Comparison of ENCODE assay signal across 9 cellular contexts in the genomic region with DNA sequence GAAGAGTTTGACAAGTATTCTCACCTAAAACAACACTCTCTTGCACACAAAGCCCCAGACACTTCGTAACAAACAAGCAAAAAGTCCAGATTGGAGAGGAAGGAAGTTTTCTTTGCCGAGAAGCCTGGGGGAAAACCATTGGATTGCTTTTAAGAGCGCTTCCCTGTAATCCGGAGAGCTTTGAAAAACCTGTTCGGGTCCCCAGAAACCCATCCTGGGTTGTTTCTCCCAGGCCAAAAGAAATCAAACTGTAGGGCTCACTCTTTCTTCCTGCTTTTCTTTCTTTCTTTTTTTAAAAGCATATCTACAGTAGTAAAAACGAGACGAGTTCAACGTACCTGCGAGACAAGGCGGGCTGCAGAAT. TPM values are rescaled to one million over a fixed set of nuclear protein-coding genes. Genes with fewer than 3 reads are reported as not detected.
DNase-seq lines count a peak whose midpoint lies in the region; ATAC-seq and TF ChIP-seq lines count a peak whose summit lies in the region.
"Had no signal": no experiment of that assay in that cellular context is flagged by ENCODE, and none has a peak within 500 bp of the region (broad histone marks: within the 10 kb centered on the region; RNA-seq: fewer than 3 reads in every experiment).

No MANE protein-coding gene starts in this region.

- POLR2A ChIA-PET in IMR-90 (lab: Charles Lee; ENCODE audit: unreplicated experiment): no interaction called here
- POLR2A ChIA-PET in naive thymus-derived CD8-positive, alpha-beta T cell (lab: Charles Lee): no interaction called here

- H2BK15ac ChIP-seq in IMR-90 (ENCODE audit: low read depth, low read length): no peak overlapping the region

- peaks cover 3 to 12% of the 10 kb centered on the region in 2 experiments for H3K9me3 ChIP-seq in CD4-positive, CD25-positive, alpha-beta regulatory T cell (ENCODE audit: control insufficient read depth in 2 of 2, low read length in 2 of 2)
- peaks cover 6% of the 10 kb centered on the region; the same call in 1 of the 2 replicates for H3K9me3 ChIP-seq in IMR-90 (ENCODE audit: control insufficient read depth, insufficient read depth, low read length)
- no peaks in the 10 kb centered on the region for H3K9me3 ChIP-seq in uterus
- H3K9me3 ChIP-seq in Peyer's patch: no peaks in the 10 kb centered on the region

- in situ Hi-C loops in IMR-90 (cut with MboI; ENCODE audit: low sequenced_read_pairs): no loop called here

- peak overlapping the region; percentile 53 for H3K4me3 ChIP-seq in CD4-positive, CD25-positive, alpha-beta regulatory T cell (ENCODE audit: low read depth, low read length)
- H3K4me3 ChIP-seq in IMR-90 (ENCODE audit: insufficient read depth, low read depth, low read length): peak overlapping the region; percentile 10; the same call in 1 of the 2 replicates
- no peak overlapping the region for H3K4me3 ChIP-seq in uterus
- H3K4me3 ChIP-seq in Peyer's patch: peak overlapping the region in 2 of 4 donors; percentile 44 to 57

- H3K27me3 Mint-ChIP-seq in CD4-positive, CD25-positive, alpha-beta regulatory T cell: peaks cover 80% of the 10 kb centered on the region
- peaks cover 90% of the 10 kb centered on the region for H3K27me3 Mint-ChIP-seq in central memory CD8-positive, alpha-beta T cell
- H3K27me3 Mint-ChIP-seq in naive thymus-derived CD8-positive, alpha-beta T cell: peaks cover 48 to 83% (median 69%) of the 10 kb centered on the region in 5 donors

- no peak for TF ChIP-seq RAD21 in IMR-90 (IDR thresholded peaks at IDR 0.05; ENCODE audit: low read length)

- no CpG with 5 or more reads among the region's 10 CpGs for WGBS in IMR-90 (ENCODE audit: extremely low coverage in 2 of 2, insufficient read length in 1 of 2), 2 experiments

- no peak for ATAC-seq in CD4-positive, CD25-positive, alpha-beta regulatory T cell (ENCODE audit: low read depth in 2 of 2)
- no peak for ATAC-seq in IMR-90 (ENCODE audit: low read depth)
- ATAC-seq in central memory CD8-positive, alpha-beta T cell (replicated peaks; ENCODE audit: extremely low read depth, poor library complexity, severe bottlenecking): no peak
- ATAC-seq in naive thymus-derived CD8-positive, alpha-beta T cell: no peak

- no peak overlapping the region for H3K14ac ChIP-seq in IMR-90 (replicated peaks; ENCODE audit: low read depth, low read length)

- no peak overlapping the region for H3K27ac ChIP-seq in CD4-positive, CD25-positive, alpha-beta regulatory T cell (ENCODE audit: insufficient read depth, low read length, poor library complexity, severe bottlenecking)
- H3K27ac ChIP-seq in IMR-90 (ENCODE audit: insufficient read depth, low read length) (no peak overlapping the region), uterus (no peak overlapping the region), Peyer's patch (peak overlapping the region in 1 of 4 donors; percentile 64)

- no peak overlapping the region for H2AK9ac ChIP-seq in IMR-90 (replicated peaks; ENCODE audit: low read depth, low read length, poor library complexity)

- H3K9ac ChIP-seq in IMR-90 (ENCODE audit: low read depth, low read length): no peak overlapping the region

- peak overlapping the region; percentile 43 for H3K4me2 ChIP-seq in IMR-90 (ENCODE audit: low read depth, low read length)

- no peak overlapping the region for H2BK20ac ChIP-seq in IMR-90 (ENCODE audit: low read depth, low read length)

- peaks cover 51% of the 10 kb centered on the region for H3K27me3 ChIP-seq in CD4-positive, CD25-positive, alpha-beta regulatory T cell (ENCODE audit: control insufficient read depth, insufficient read depth, low read length)
- H3K27me3 ChIP-seq in IMR-90 (ENCODE audit: control insufficient read depth, insufficient read depth, low read length): peaks cover 64% of the 10 kb centered on the region
- H3K27me3 ChIP-seq in uterus: peaks cover 14 to 76% of the 10 kb centered on the region in 2 donors
- peaks cover 8 to 55% of the 10 kb centered on the region in 2 donors for H3K27me3 ChIP-seq in Peyer's patch

- H3K36me3 Mint-ChIP-seq in CD4-positive, CD25-positive, alpha-beta regulatory T cell: no peaks in the 10 kb centered on the region
- H3K36me3 Mint-ChIP-seq in central memory CD8-positive, alpha-beta T cell (ENCODE audit: insufficient read depth): peaks cover 9% of the 10 kb centered on the region
- H3K36me3 Mint-ChIP-seq in naive thymus-derived CD8-positive, alpha-beta T cell: peaks cover 4 to 31% (median 11%) of the 10 kb centered on the region in 3 donors

- H3K4me3 Mint-ChIP-seq in CD4-positive, CD25-positive, alpha-beta regulatory T cell: peak overlapping the region; percentile 21 to 78 (median 76)
- H3K4me3 Mint-ChIP-seq in central memory CD8-positive, alpha-beta T cell: peak overlapping the region; percentile 23
- H3K4me3 Mint-ChIP-seq in naive thymus-derived CD8-positive, alpha-beta T cell: peak overlapping the region; percentile 54 to 84 (median 74)

- no peak overlapping the region for H3K18ac ChIP-seq in IMR-90 (ENCODE audit: low read depth, low read length)

- peaks cover 12 to 24% (median 14%) of the 10 kb centered on the region in 4 donors for H3K4me1 Mint-ChIP-seq in CD4-positive, CD25-positive, alpha-beta regulatory T cell
- peaks cover 5% of the 10 kb centered on the region for H3K4me1 Mint-ChIP-seq in central memory CD8-positive, alpha-beta T cell
- H3K4me1 Mint-ChIP-seq in naive thymus-derived CD8-positive, alpha-beta T cell: peaks cover 13 to 43% (median 27%) of the 10 kb centered on the region in 4 donors

- TF ChIP-seq CTCF in IMR-90 (conservative IDR thresholded peaks at IDR 0.05; ENCODE audit: low read depth, low read length) (no peak), uterus (IDR thresholded peaks at IDR 0.05) (no peak), Peyer's patch (IDR thresholded peaks at IDR 0.05) (no peak)

- peak overlapping the region; percentile 21 for H2AFZ ChIP-seq in IMR-90 (replicated peaks; ENCODE audit: low read length, poor library complexity)

- no peaks in the 10 kb centered on the region for H3K9me1 ChIP-seq in IMR-90 (ENCODE audit: insufficient read depth, low read length)

- H2BK120ac ChIP-seq in IMR-90 (ENCODE audit: low read depth, low read length): no peak overlapping the region

- dilution Hi-C loops in IMR-90 (cut with HindIII; ENCODE audit: low sequenced_read_pairs, unreplicated experiment): no loop called here

- H3K9me3 Mint-ChIP-seq in CD4-positive, CD25-positive, alpha-beta regulatory T cell: peaks cover 0 to 27% (median 8%) of the 10 kb centered on the region in 7 donors
- H3K9me3 Mint-ChIP-seq in central memory CD8-positive, alpha-beta T cell: peaks cover 11% of the 10 kb centered on the region
- H3K9me3 Mint-ChIP-seq in naive thymus-derived CD8-positive, alpha-beta T cell: peaks cover 4 to 54% (median 22%) of the 10 kb centered on the region in 9 donors

- no peaks in the 10 kb centered on the region for H3K36me3 ChIP-seq in CD4-positive, CD25-positive, alpha-beta regulatory T cell (ENCODE audit: control insufficient read depth, insufficient read depth, low read length)
- H3K36me3 ChIP-seq in IMR-90 (ENCODE audit: control insufficient read depth, insufficient read depth, low read length) (no peaks in the 10 kb centered on the region), uterus (no peaks in the 10 kb centered on the region), Peyer's patch (no peaks in the 10 kb centered on the region)

- CTCF ChIA-PET in IMR-90 (lab: Yijun Ruan, JAX): no interaction called here

- no peak for DNase-seq in CD4-positive, CD25-positive, alpha-beta regulatory T cell
- DNase-seq in IMR-90: no peak
- no peak for DNase-seq in central memory CD8-positive, alpha-beta T cell (ENCODE audit: low spot score in 2 of 2)
- DNase-seq in naive thymus-derived CD8-positive, alpha-beta T cell: no peak
- DNase-seq in KG1 (lab: John Stamatoyannopoulos, UW): no peak
- DNase-seq in uterus: no peak
- no peak for DNase-seq in kidney glomerular epithelial cell (lab: John Stamatoyannopoulos, UW)
- no peak for DNase-seq in Peyer's patch

- H4K20me1 ChIP-seq in IMR-90 (ENCODE audit: insufficient read depth, low read length): no peaks in the 10 kb centered on the region

- H4K91ac ChIP-seq in IMR-90 (ENCODE audit: insufficient read depth, low read depth, low read length): no peak overlapping the region

- H4K5ac ChIP-seq in IMR-90 (ENCODE audit: low read depth, low read length): no peak overlapping the region

- TF ChIP-seq POLR2A in IMR-90 (IDR thresholded peaks at IDR 0.05; ENCODE audit: low read depth, low read length): no peak
- no peak for TF ChIP-seq POLR2A in uterus (IDR thresholded peaks at IDR 0.05)
- no peak for TF ChIP-seq POLR2A in Peyer's patch (IDR thresholded peaks at IDR 0.05)

- H3K4ac ChIP-seq in IMR-90 (ENCODE audit: low read depth, low read length): no peak overlapping the region

- no peak overlapping the region for H4K8ac ChIP-seq in IMR-90 (ENCODE audit: low read depth in 2 of 2, low read length in 2 of 2)

- H3K27ac Mint-ChIP-seq in CD4-positive, CD25-positive, alpha-beta regulatory T cell: no peak overlapping the region
- H3K27ac Mint-ChIP-seq in central memory CD8-positive, alpha-beta T cell (ENCODE audit: low read depth): no peak overlapping the region
- H3K27ac Mint-ChIP-seq in naive thymus-derived CD8-positive, alpha-beta T cell: peak overlapping the region in 2 of 10 donors; percentile 57 to 74

- H3K79me1 ChIP-seq in IMR-90 (ENCODE audit: low read depth in 1 of 2, low read length in 2 of 2): no peaks in the 10 kb centered on the region

- H3K4me1 ChIP-seq in CD4-positive, CD25-positive, alpha-beta regulatory T cell (ENCODE audit: control insufficient read depth, insufficient read depth, low read length, poor library complexity, severe bottlenecking): peaks cover 30% of the 10 kb centered on the region
- H3K4me1 ChIP-seq in IMR-90 (ENCODE audit: control insufficient read depth, insufficient read depth, low read length): peaks cover 3% of the 10 kb centered on the region; the same call in 1 of the 2 replicates
- peaks cover 0 to 26% of the 10 kb centered on the region in 2 donors for H3K4me1 ChIP-seq in uterus
- peaks cover 0 to 39% (median 7%) of the 10 kb centered on the region in 4 donors for H3K4me1 ChIP-seq in Peyer's patch

- no peak overlapping the region for H3K56ac ChIP-seq in IMR-90 (ENCODE audit: extremely low read depth, insufficient read depth, low read length)

- H2AK5ac ChIP-seq in IMR-90 (ENCODE audit: low read depth, low read length): no peak overlapping the region

- intact Hi-C loops in IMR-90 (cut with micrococcal nuclease) (loop anchor here (5.0 kb wide), 1 partner anchor 641 kb away; a partner anchor contains a TSS), uterus (cut with DNase I; ENCODE audit: low total_unique reads) (no loop called here)

- no peak overlapping the region for H2BK5ac ChIP-seq in IMR-90 (ENCODE audit: low read depth, low read length, poor library complexity, severe bottlenecking)

- H3K23ac ChIP-seq in IMR-90 (ENCODE audit: low read depth, low read length): no peak overlapping the region

- no TSS peak for BruUV-seq in IMR-90 (replicated peaks; lab: Mats Ljungman, UMichigan)

RNA-seq across cellular contexts. Expression of a gene that starts 0.7 kb away (rescaled TPM):
- not detected for total RNA-seq in CD4-positive, CD25-positive, alpha-beta regulatory T cell
- polyA plus RNA-seq in CD4-positive, CD25-positive, alpha-beta regulatory T cell: not detected
- total RNA-seq in IMR-90 (2012; rRNA removed) (not detected in 2 replicates), uterus (not detected), Peyer's patch (1 to 10 TPM in 3 of 4 donors, not detected in 1; 1.4 to 5.2 (median 3.6) TPM)
- polyA plus RNA-seq in IMR-90 (2012; rRNA removed): not detected in 2 replicates
- not detected in 2 replicates for polyA plus RNA-seq in IMR-90 (2012; cell fraction: cytosol; rRNA removed)
- not detected in 2 replicates for polyA plus RNA-seq in IMR-90 (2012; cell fraction: nucleus; rRNA removed; ENCODE audit: low replicate concordance)
- total RNA-seq in naive thymus-derived CD8-positive, alpha-beta T cell: not detected
- not detected for polyA plus RNA-seq in naive thymus-derived CD8-positive, alpha-beta T cell
- total RNA-seq: lung microvascular endothelial cell had no signal

Comparison
In these comparisons a context has a peak if more than half of its experiments do, and no peak if none do; other contexts are left out.
1. H3K4me3 ChIP-seq: peak in CD4-positive, CD25-positive, alpha-beta regulatory T cell (single experiment) and IMR-90 (single experiment); none in uterus (0 of 2).
2. H3K4me3 Mint-ChIP-seq: peak in every context shown above with its lines; median percentile 76 in CD4-positive, CD25-positive, alpha-beta regulatory T cell; 74 in naive thymus-derived CD8-positive, alpha-beta T cell; 23 in central memory CD8-positive, alpha-beta T cell.